Comparison of ENCODE assay signal across 8 cellular contexts in genomic region chr1:153958961-153959260, GRCh38. TPM values are rescaled to one million over a fixed set of nuclear protein-coding genes. Genes with fewer than 3 reads are reported as not detected.
DNase-seq lines count a peak whose midpoint lies in the region; ATAC-seq and TF ChIP-seq lines count a peak whose summit lies in the region.

No MANE protein-coding gene starts in this region.

- H4K20me1 ChIP-seq in SK-N-SH (ENCODE audit: insufficient read depth) (peaks cover 38% of the 10 kb centered on the region), hepatocyte (ENCODE audit: insufficient read depth, poor library complexity, severe bottlenecking) (peaks cover 40% of the 10 kb centered on the region)

- H3K9me3 Mint-ChIP-seq in activated CD8-positive, alpha-beta T cell treated with anti-CD3 and anti-CD28 coated beads for 36 hours: no peaks in the 10 kb centered on the region
- H3K9me3 Mint-ChIP-seq in stimulated activated naive B cell treated with anti-CD40 and anti-IgM and Interleukin-4, amounts not matched to agents 10 μg/mL and 1 μg/mL and 100 μg/mL, for 72 hours: no peaks in the 10 kb centered on the region

- peak overlapping the region; percentile 98 for H3K27ac Mint-ChIP-seq in activated CD8-positive, alpha-beta T cell treated with anti-CD3 and anti-CD28 coated beads for 36 hours
- H3K27ac Mint-ChIP-seq in stimulated activated naive B cell treated with anti-CD40 and anti-IgM and Interleukin-4, amounts not matched to agents 10 μg/mL and 1 μg/mL and 100 μg/mL, for 72 hours: peak overlapping the region; percentile 27

- peak overlapping the region; percentile 97 for H3K4me3 Mint-ChIP-seq in activated CD8-positive, alpha-beta T cell treated with anti-CD3 and anti-CD28 coated beads for 36 hours
- H3K4me3 Mint-ChIP-seq in stimulated activated naive B cell treated with anti-CD40 and anti-IgM and Interleukin-4, amounts not matched to agents 10 μg/mL and 1 μg/mL and 100 μg/mL, for 72 hours: peak overlapping the region; percentile 96 to 97

- H3K4me1 ChIP-seq in SK-N-SH (ENCODE audit: control insufficient read depth in 1 of 2, insufficient read depth in 2 of 2, low read depth in 1 of 2, low read length in 1 of 2) (peaks cover 5 to 55% of the 10 kb centered on the region in 2 experiments; a peak in 3 of 4 replicates), hepatocyte (ENCODE audit: insufficient read depth) (peaks cover 28% of the 10 kb centered on the region)

- H3F3A ChIP-seq in SK-N-SH (replicated peaks; ENCODE audit: insufficient read depth): peaks cover 15% of the 10 kb centered on the region

- H3K9me3 ChIP-seq in SK-N-SH (no peaks in the 10 kb centered on the region), hepatocyte (ENCODE audit: low read depth) (no peaks in the 10 kb centered on the region)

- H3K9ac ChIP-seq in SK-N-SH: no peak overlapping the region

- H3K4me3 ChIP-seq in SK-N-SH (ENCODE audit: low read depth in 2 of 2, low read length in 1 of 2) (no peak overlapping the region; a peak in 1 of 4 replicates), hepatocyte (no peak overlapping the region)

- H3K4me1 Mint-ChIP-seq in activated CD8-positive, alpha-beta T cell treated with anti-CD3 and anti-CD28 coated beads for 36 hours (ENCODE audit: low read depth): peaks cover 58% of the 10 kb centered on the region
- peaks cover 56 to 72% of the 10 kb centered on the region in 2 donors for H3K4me1 Mint-ChIP-seq in stimulated activated naive B cell treated with anti-CD40 and anti-IgM and Interleukin-4, amounts not matched to agents 10 μg/mL and 1 μg/mL and 100 μg/mL, for 72 hours

- no peak for ATAC-seq in SK-N-SH treated with all-trans-retinoic acid at 6 μM for 48 hours
- ATAC-seq in activated CD8-positive, alpha-beta T cell treated with anti-CD3 and anti-CD28 coated beads for 36 hours: no peak
- ATAC-seq in stimulated activated naive B cell treated with anti-CD40 and anti-IgM and Interleukin-4, amounts not matched to agents 10 μg/mL and 1 μg/mL and 100 μg/mL, for 72 hours (replicated peaks): no peak

- no peaks in the 10 kb centered on the region for H3K27me3 Mint-ChIP-seq in activated CD8-positive, alpha-beta T cell treated with anti-CD3 and anti-CD28 coated beads for 36 hours
- H3K27me3 Mint-ChIP-seq in stimulated activated naive B cell treated with anti-CD40 and anti-IgM and Interleukin-4, amounts not matched to agents 10 μg/mL and 1 μg/mL and 100 μg/mL, for 72 hours: no peaks in the 10 kb centered on the region

- intact Hi-C loops in activated CD8-positive, alpha-beta T cell treated with anti-CD3 and anti-CD28 coated beads for 36 hours (cut with micrococcal nuclease): no loop called here

- 33% methylated on average over 4 of the region's 4 CpGs for WGBS in SK-N-SH (ENCODE audit: low lambda C conversion rate)
- 49% methylated on average over 4 of the region's 4 CpGs for WGBS in hepatocyte (ENCODE audit: low lambda C conversion rate, missing lambda C conversion rate)

- DNase-seq in SK-N-SH (no peak), hepatocyte (ENCODE audit: low spot score) (no peak), kidney tubule cell (ENCODE audit: low spot score) (no peak), NCI-H2107 (lab: John Stamatoyannopoulos, UW) (no peak)
- no peak for DNase-seq in activated CD8-positive, alpha-beta T cell treated with anti-CD3 and anti-CD28 coated beads for 36 hours
- no peak for DNase-seq in stimulated activated naive B cell treated with anti-CD40 and anti-IgM and Interleukin-4, amounts not matched to agents 10 μg/mL and 1 μg/mL and 100 μg/mL, for 72 hours
- no peak for DNase-seq in stimulated activated CD4-positive, alpha-beta T cell treated with anti-CD3 and anti-CD28 coated beads, Interleukin-12 subunit alpha, Interleukin-12 subunit beta, amount 100 ng/mL, for 4 hours

- TF ChIP-seq CTCF in SK-N-SH (IDR thresholded peaks at IDR 0.05): no peak
- TF ChIP-seq CTCF in activated CD8-positive, alpha-beta T cell treated with anti-CD3 and anti-CD28 coated beads for 36 hours (IDR thresholded peaks at IDR 0.05): no peak
- TF ChIP-seq CTCF in hepatocyte (IDR thresholded peaks at IDR 0.05; ENCODE audit: poor library complexity): no peak

- no peak for TF ChIP-seq EP300 in SK-N-SH (IDR thresholded peaks at IDR 0.05; ENCODE audit: borderline replicate concordance in 1 of 2, low read depth in 1 of 2, low read length in 1 of 2)

- CTCF ChIA-PET in SK-N-SH (lab: Yijun Ruan, JAX): interaction anchor here (0.9 to 8.6 kb wide), 3 partner anchors 8 to 27 kb away, joined by 5 to 51 read pairs (median 50); partner anchors contain the start of genes DENND4B and RAB13
- CTCF ChIA-PET in activated CD8-positive, alpha-beta T cell treated with anti-CD3 and anti-CD28 coated beads for 36 hours (lab: Charles Lee): interaction anchor here (0.9 to 1.5 kb wide), 2 partner anchors 9 to 13 kb away, joined by 3 to 11 read pairs; partner anchors contain the start of genes CREB3L4 and DENND4B

- H3K9me2 ChIP-seq in SK-N-SH (no peaks in the 10 kb centered on the region), hepatocyte (replicated peaks; ENCODE audit: insufficient read depth) (no peaks in the 10 kb centered on the region)

- H3K79me2 ChIP-seq in SK-N-SH (ENCODE audit: insufficient read depth): peaks cover 69% of the 10 kb centered on the region
- peaks cover 68% of the 10 kb centered on the region for H3K79me2 ChIP-seq in hepatocyte

- H3K27ac ChIP-seq in SK-N-SH (ENCODE audit: low read depth in 2 of 2, low read length in 1 of 2) (peak overlapping the region; percentile 25 to 77; a peak in 3 of 4 replicates), hepatocyte (peak overlapping the region; percentile 44)

- H3K27me3 ChIP-seq in SK-N-SH (ENCODE audit: insufficient read depth): no peaks in the 10 kb centered on the region
- no peaks in the 10 kb centered on the region for H3K27me3 ChIP-seq in hepatocyte

- peaks cover 12 to 26% of the 10 kb centered on the region in 2 experiments for H3K36me3 ChIP-seq in SK-N-SH (replicated peaks in 1 of 2; ENCODE audit: control insufficient read depth in 1 of 2, insufficient read depth in 2 of 2, low read length in 1 of 2)
- no peaks in the 10 kb centered on the region for H3K36me3 ChIP-seq in hepatocyte (replicated peaks; ENCODE audit: insufficient read depth, low read depth)

- no peak for TF ChIP-seq RAD21 in SK-N-SH (IDR thresholded peaks at IDR 0.05; ENCODE audit: low read length)

- peaks cover 25% of the 10 kb centered on the region for H3K36me3 Mint-ChIP-seq in activated CD8-positive, alpha-beta T cell treated with anti-CD3 and anti-CD28 coated beads for 36 hours (ENCODE audit: low read depth)
- peaks cover 33 to 70% of the 10 kb centered on the region in 2 donors for H3K36me3 Mint-ChIP-seq in stimulated activated naive B cell treated with anti-CD40 and anti-IgM and Interleukin-4, amounts not matched to agents 10 μg/mL and 1 μg/mL and 100 μg/mL, for 72 hours

- no peak overlapping the region for H2AFZ ChIP-seq in SK-N-SH (ENCODE audit: low read depth)
- H2AFZ ChIP-seq in hepatocyte: no peak overlapping the region

- POLR2A ChIA-PET in SK-N-SH (lab: Yijun Ruan, JAX): interaction anchor here (0.8 to 4.4 kb wide), 7 partner anchors 8 to 93 kb away, joined by 3 to 32 read pairs (median 4); partner anchors contain the start of genes CREB3L4, DENND4B, GATAD2B and JTB
- POLR2A ChIA-PET in activated CD8-positive, alpha-beta T cell treated with anti-CD3 and anti-CD28 coated beads for 36 hours (lab: Charles Lee): interaction anchor here (0.9 to 7.3 kb wide), 9 partner anchors 8 to 130 kb away, joined by 3 to 62 read pairs (median 4); partner anchors contain the start of genes CREB3L4, DENND4B and JTB

- peak overlapping the region; percentile 38; the same call in 1 of the 2 replicates for H3K4me2 ChIP-seq in SK-N-SH
- peak overlapping the region; percentile 63 for H3K4me2 ChIP-seq in hepatocyte

RNA-seq across cellular contexts. Expression of gene CRTC2, which starts 0.5 kb away (rescaled TPM):
- polyA plus RNA-seq in SK-N-SH (2012; rRNA removed): 25.5 and 26.2 TPM in 2 replicates
- 8.8 and 11.5 TPM in 2 replicates for polyA plus RNA-seq in SK-N-SH (2012; cell fraction: cytosol; rRNA removed)
- polyA plus RNA-seq in SK-N-SH (2012; cell fraction: nucleus; rRNA removed): 86.4 and 89.5 TPM in 2 replicates
- total RNA-seq in activated CD8-positive, alpha-beta T cell treated with anti-CD3 and anti-CD28 coated beads for 36 hours: 10 to 100 TPM; 67.3 to 71.8 TPM
- 7.6 and 10.5 TPM in 2 replicates for total RNA-seq in hepatocyte
- 27.1 and 28.0 TPM in 2 replicates for polyA plus RNA-seq in hepatocyte

RNA-seq across cellular contexts. Expression of gene SLC39A1, which starts 4.4 kb away (rescaled TPM):
- polyA plus RNA-seq in SK-N-SH (2012; rRNA removed) (89.6 and 113 TPM in 2 replicates), hepatocyte (163 and 174 TPM in 2 replicates)
- polyA plus RNA-seq in SK-N-SH (2012; cell fraction: cytosol; rRNA removed): 67.8 and 93.4 TPM in 2 replicates
- 41.8 and 53.1 TPM in 2 replicates for polyA plus RNA-seq in SK-N-SH (2012; cell fraction: nucleus; rRNA removed)
- total RNA-seq in activated CD8-positive, alpha-beta T cell treated with anti-CD3 and anti-CD28 coated beads for 36 hours: 10 to 100 TPM; 40.3 to 42.2 TPM
- total RNA-seq in hepatocyte: 141 and 158 TPM in 2 replicates

RNA-seq across cellular contexts. Expression of gene CREB3L4, which starts 8.8 kb away (rescaled TPM):
- polyA plus RNA-seq in SK-N-SH (2012; rRNA removed) (12.8 and 16.6 TPM in 2 replicates), hepatocyte (8.6 and 16.6 TPM in 2 replicates)
- polyA plus RNA-seq in SK-N-SH (2012; cell fraction: cytosol; rRNA removed): 6.2 and 9.5 TPM in 2 replicates
- 41.2 and 42.8 TPM in 2 replicates for polyA plus RNA-seq in SK-N-SH (2012; cell fraction: nucleus; rRNA removed)
- 1 to 10 TPM; 8.3 to 8.8 TPM for total RNA-seq in activated CD8-positive, alpha-beta T cell treated with anti-CD3 and anti-CD28 coated beads for 36 hours
- total RNA-seq in hepatocyte: 10.9 and 15.1 TPM in 2 replicates

RNA-seq across cellular contexts. Expression of gene DENND4B, which starts 12.4 kb away (rescaled TPM):
- polyA plus RNA-seq in SK-N-SH (2012; rRNA removed) (27.3 and 29.6 TPM in 2 replicates), hepatocyte (22.3 and 30.6 TPM in 2 replicates)
- 6.6 and 11.3 TPM in 2 replicates for polyA plus RNA-seq in SK-N-SH (2012; cell fraction: cytosol; rRNA removed)
- polyA plus RNA-seq in SK-N-SH (2012; cell fraction: nucleus; rRNA removed): 151 and 153 TPM in 2 replicates
- 100 to 1,000 TPM; 102 to 107 TPM for total RNA-seq in activated CD8-positive, alpha-beta T cell treated with anti-CD3 and anti-CD28 coated beads for 36 hours
- total RNA-seq in hepatocyte: 8.8 and 15.4 TPM in 2 replicates

RNA-seq across cellular contexts. Expression of gene JTB, which starts 18.6 kb away (rescaled TPM):
- polyA plus RNA-seq in SK-N-SH (2012; rRNA removed) (118 and 122 TPM in 2 replicates), hepatocyte (215 and 217 TPM in 2 replicates)
- polyA plus RNA-seq in SK-N-SH (2012; cell fraction: cytosol; rRNA removed): 115 and 131 TPM in 2 replicates
- 105 and 107 TPM in 2 replicates for polyA plus RNA-seq in SK-N-SH (2012; cell fraction: nucleus; rRNA removed)
- 100 to 1,000 TPM; 151 to 153 TPM for total RNA-seq in activated CD8-positive, alpha-beta T cell treated with anti-CD3 and anti-CD28 coated beads for 36 hours
- total RNA-seq in hepatocyte: 213 and 240 TPM in 2 replicates
